Comparison of ENCODE assay signal across 14 cellular contexts in genomic region chr17:47956818-47957590, GRCh38. TPM values are rescaled to one million over a fixed set of nuclear protein-coding genes. Genes with fewer than 3 reads are reported as not detected.
DNase-seq lines count a peak whose midpoint lies in the region; ATAC-seq, FAIRE-seq and TF ChIP-seq lines count a peak whose summit lies in the region.
"Had no signal": no experiment of that assay in that cellular context is flagged by ENCODE, and none has a peak within 500 bp of the region (broad histone marks: within the 10 kb centered on the region; RNA-seq: fewer than 3 reads in every experiment).

No MANE protein-coding gene starts in this region.

- BruUV-seq in Panc1 (replicated peaks; lab: Mats Ljungman, UMichigan): no TSS peak

- CTCF ChIA-PET in Panc1 (lab: Charles Lee): interaction anchor here (0.6 to 1.6 kb wide), 4 partner anchors 10 to 118 kb away, joined by 3 to 7 read pairs (median 4); partner anchors contain the start of gene CDK5RAP3

- peaks cover 16% of the 10 kb centered on the region for H3K4me1 ChIP-seq in Panc1 (ENCODE audit: control insufficient read depth, insufficient read depth, low read length)
- H3K4me1 ChIP-seq in kidney (ENCODE audit: control insufficient read depth in 1 of 2, insufficient read depth in 1 of 2, low read depth in 1 of 2, low read length in 2 of 2): peaks cover 23 to 29% of the 10 kb centered on the region in 2 donors
- peaks cover 0 to 5% of the 10 kb centered on the region in 2 donors for H3K4me1 ChIP-seq in small intestine (ENCODE audit: control insufficient read depth in 2 of 2, insufficient read depth in 1 of 2, low read depth in 1 of 2, low read length in 1 of 2)
- H3K4me1 ChIP-seq: sigmoid colon had no signal

- H3K9ac ChIP-seq in kidney (ENCODE audit: low read length in 2 of 2): peak overlapping the region; percentile 72 to 99

- no peak for FAIRE-seq in kidney (lab: Jason Lieb, UNC)
- no peak for FAIRE-seq in small intestine (lab: Jason Lieb, UNC)

- no peak overlapping the region for H3K4me3 ChIP-seq in Panc1 (ENCODE audit: low read depth in 2 of 2, low read length in 2 of 2)
- H3K4me3 ChIP-seq in kidney (ENCODE audit: low read length in 2 of 2): peak overlapping the region; percentile 80 to 86
- H3K4me3 ChIP-seq in small intestine (ENCODE audit: low read depth in 1 of 2, low read length in 2 of 2): peak overlapping the region; percentile 48 to 92
- H3K4me3 ChIP-seq: testis had no signal

- in situ Hi-C loops in Panc1 (cut with HindIII; ENCODE audit: low pct_unique_long_range_greater_than_20kb, low sequenced_read_pairs): no loop called here

- peak; percentile 11; the same call in 1 of the 2 replicates for ATAC-seq in Panc1
- no peak for ATAC-seq in HG03025 (IDR thresholded peaks at IDR 0.05; ENCODE audit: low FRiP score, unreplicated experiment)

- 18 to 46% (median 20%) methylated on average over 3 of the region's 3 CpGs for WGBS in small intestine, 3 donors

- H3K27ac ChIP-seq in Panc1 (ENCODE audit: low read length) (no peak overlapping the region), kidney (ENCODE audit: low read depth in 2 of 2, low read length in 2 of 2) (peak overlapping the region; percentile 84 to 95), small intestine (ENCODE audit: low read depth in 1 of 2, low read length in 1 of 2) (peak overlapping the region; percentile 97 to 98)
- H3K27ac ChIP-seq: testis had no signal

- POLR2A ChIA-PET in Panc1 (lab: Charles Lee): interaction anchor here (0.6 kb wide), 1 partner anchor 264 kb away, joined by 11 read pairs; no protein-coding TSS in a partner anchor

- H3K27me3 ChIP-seq in Panc1 (ENCODE audit: control insufficient read depth, insufficient read depth, low read length) (no peaks in the 10 kb centered on the region), small intestine (ENCODE audit: control insufficient read depth in 2 of 2, insufficient read depth in 2 of 2, low read length in 2 of 2) (no peaks in the 10 kb centered on the region)
- H3K27me3 ChIP-seq: sigmoid colon, testis had no signal

- intact Hi-C loops in Panc1 (cut with micrococcal nuclease; ENCODE audit: unreplicated experiment): no loop called here
- intact Hi-C loops in kidney (cut with DNase I): no loop called here

- H3K9me3 ChIP-seq in Panc1 (ENCODE audit: control insufficient read depth, insufficient read depth, low read depth, low read length) (no peaks in the 10 kb centered on the region), kidney (ENCODE audit: control insufficient read depth in 1 of 2, low read length in 2 of 2) (no peaks in the 10 kb centered on the region), small intestine (ENCODE audit: control insufficient read depth, low read depth) (no peaks in the 10 kb centered on the region)
- H3K9me3 ChIP-seq: sigmoid colon, testis had no signal

- DNase-seq in NCI-H2029 (lab: John Stamatoyannopoulos, UW): peak; percentile 46
- DNase-seq in NCI-H2029 treated with DMSO at 0.1 percent for 48 hours (lab: John Stamatoyannopoulos, UW): no peak
- DNase-seq in Panc1 (ENCODE audit: low read depth, low spot score): no peak
- no peak for DNase-seq in kidney
- peak; percentile 64 for DNase-seq in small intestine
- DNase-seq in A172 (ENCODE audit: low spot score): no peak
- DNase-seq in NCI-H524 treated with DMSO at 0.1 percent for 48 hours (lab: John Stamatoyannopoulos, UW): no peak
- DNase-seq: sigmoid colon, testis had no signal

- TF ChIP-seq CTCF in Panc1 (IDR thresholded peaks at IDR 0.05) (no peak), kidney (IDR thresholded peaks at IDR 0.05; ENCODE audit: borderline replicate concordance, extremely low read depth, insufficient read depth) (no peak)

- H3K36me3 ChIP-seq in Panc1 (ENCODE audit: control insufficient read depth, insufficient read depth, low read length): no peaks in the 10 kb centered on the region
- no peaks in the 10 kb centered on the region for H3K36me3 ChIP-seq in kidney (ENCODE audit: control insufficient read depth in 1 of 2, insufficient read depth in 2 of 2, low read length in 2 of 2)
- peaks cover 0 to 9% of the 10 kb centered on the region in 2 donors for H3K36me3 ChIP-seq in small intestine (ENCODE audit: control insufficient read depth in 2 of 2, insufficient read depth in 2 of 2, low read length in 2 of 2)
- H3K36me3 ChIP-seq: sigmoid colon had no signal

RNA-seq across cellular contexts. Expression of gene PRR15L, which starts 0.7 kb away (rescaled TPM):
- total RNA-seq in Panc1 (2021; ENCODE audit: unreplicated experiment) (0.18 TPM), kidney (105 TPM)
- polyA plus RNA-seq in Panc1 (2012; ENCODE audit: insufficient read length): not detected
- polyA plus RNA-seq in kidney (ENCODE audit: insufficient read depth, low read depth, low replicate concordance) (64.5 TPM), small intestine (100 to 1,000 TPM; 182 to 388 (median 371) TPM)
- total RNA-seq in A172 (2014; rRNA removed; shearing (Covaris generic)): not detected in 2 replicates
- total RNA-seq: glomerular endothelial cell, mesenteric fat pad, RPMI7951 had no signal
- polyA plus RNA-seq: AG04450 had no signal

RNA-seq across cellular contexts. Expression of gene CDK5RAP3, which starts 13.9 kb away (rescaled TPM):
- total RNA-seq in Panc1 (2021; ENCODE audit: unreplicated experiment): 193 TPM
- polyA plus RNA-seq in Panc1 (2012; ENCODE audit: insufficient read length): 137 TPM
- 208 TPM for total RNA-seq in kidney
- 140 TPM for polyA plus RNA-seq in kidney (ENCODE audit: insufficient read depth, low read depth, low replicate concordance)
- polyA plus RNA-seq in small intestine: 100 to 1,000 TPM; 169 to 721 (median 554) TPM
- 87.2 and 96.9 TPM in 2 replicates for total RNA-seq in A172 (2014; rRNA removed; shearing (Covaris generic))

RNA-seq across cellular contexts. Expression of gene PNPO, which starts 15.6 kb away (rescaled TPM):
- total RNA-seq in Panc1 (2021; ENCODE audit: unreplicated experiment) (20.1 TPM), kidney (45.1 TPM)
- 19.3 TPM for polyA plus RNA-seq in Panc1 (2012; ENCODE audit: insufficient read length)
- polyA plus RNA-seq in kidney (ENCODE audit: insufficient read depth, low read depth, low replicate concordance) (55.8 TPM), small intestine (10 to 100 TPM; 10.8 to 20.8 (median 17.4) TPM)
- total RNA-seq in A172 (2014; rRNA removed; shearing (Covaris generic)): 59.4 and 61.9 TPM in 2 replicates

Comparison
In these comparisons a context has a peak if more than half of its experiments do, and no peak if none do; other contexts are left out.
1. DNase-seq: peak in NCI-H2029 (single experiment) and small intestine (single experiment); none in NCI-H2029 treated with DMSO at 0.1 percent for 48 hours (single experiment), Panc1 (single experiment), kidney (single experiment), A172 (single experiment) and NCI-H524 treated with DMSO at 0.1 percent for 48 hours (single experiment).
2. H3K4me3 ChIP-seq: peak in kidney (2 of 2) and small intestine (2 of 2); none in Panc1 (0 of 2).
3. RNA of gene PRR15L, which starts 0.7 kb away (total RNA-seq): 105 TPM in kidney (single experiment); 0.18 TPM in Panc1 (single experiment) and not detected in A172; every median in the first group is over 10 times any median in the second.